18 cellular contexts compared by ENCODE assay signal in the genomic region with DNA sequence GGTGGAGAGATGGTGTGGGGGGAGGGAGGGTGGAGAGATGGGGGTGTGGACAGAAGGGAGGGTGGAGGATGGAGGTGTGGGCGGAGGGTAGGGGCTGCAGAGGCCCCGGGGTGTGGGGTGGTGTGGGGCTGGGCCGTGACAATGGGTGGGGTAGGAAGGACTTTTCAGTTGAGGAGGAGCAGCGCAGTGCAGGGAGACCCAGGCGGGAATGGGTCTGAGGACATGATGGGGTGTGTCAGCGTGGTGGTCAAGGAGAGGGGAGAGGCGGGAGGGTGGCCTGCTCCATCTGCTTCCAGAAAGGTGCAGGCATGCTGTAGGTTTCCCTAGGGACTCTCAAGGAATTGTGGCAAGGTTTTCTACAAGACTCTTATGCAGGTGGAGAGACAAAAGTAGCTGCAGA. TPM values are rescaled to one million over a fixed set of nuclear protein-coding genes. Genes with fewer than 3 reads are reported as not detected.
DNase-seq lines count a peak whose midpoint lies in the region; ATAC-seq and TF ChIP-seq lines count a peak whose summit lies in the region.
"Had no signal": no experiment of that assay in that cellular context is flagged by ENCODE, and none has a peak within 500 bp of the region (broad histone marks: within the 10 kb centered on the region; RNA-seq: fewer than 3 reads in every experiment).

No MANE protein-coding gene starts in this region.

- H3K4me3 Mint-ChIP-seq in CD4-positive, CD25-positive, alpha-beta regulatory T cell: no peak overlapping the region
- H3K4me3 Mint-ChIP-seq: activated CD4-positive, alpha-beta T cell treated with anti-CD3 and anti-CD28 coated beads, Interleukin-2, amount 10 ng/mL, durations not matched to agents 7 days and 5 days had no signal

- POLR2A ChIA-PET in AG04449 (lab: Yijun Ruan, JAX) (no interaction called here), PC-3 (lab: Charles Lee; ENCODE audit: unreplicated experiment) (interaction anchor here (0.5 kb wide), 1 partner anchor 108 kb away, joined by 5 read pairs; no protein-coding TSS in a partner anchor)

- no peaks in the 10 kb centered on the region for H3K79me2 ChIP-seq in PC-3 (ENCODE audit: low read length)
- H3K79me2 ChIP-seq in hepatocyte: peaks cover 35% of the 10 kb centered on the region

- H4K20me1 ChIP-seq in PC-3 (ENCODE audit: low read length) (no peaks in the 10 kb centered on the region), hepatocyte (ENCODE audit: insufficient read depth, poor library complexity, severe bottlenecking) (peaks cover 8% of the 10 kb centered on the region)

- H3K36me3 Mint-ChIP-seq in CD4-positive, CD25-positive, alpha-beta regulatory T cell: peaks cover 15% of the 10 kb centered on the region
- no peaks in the 10 kb centered on the region for H3K36me3 Mint-ChIP-seq in activated naive CD4-positive, alpha-beta T cell treated with anti-CD3 and anti-CD28 coated beads, Interleukin-2, amount 50 U/mL, for 72 hours

- H3K4me1 Mint-ChIP-seq in CD4-positive, CD25-positive, alpha-beta regulatory T cell: peaks cover 11 to 60% (median 23%) of the 10 kb centered on the region in 4 donors

- H3K27ac Mint-ChIP-seq in CD4-positive, CD25-positive, alpha-beta regulatory T cell: peak overlapping the region in 2 of 3 donors; percentile 64 to 73
- H3K27ac Mint-ChIP-seq in activated naive CD4-positive, alpha-beta T cell treated with anti-CD3 and anti-CD28 coated beads, Interleukin-2, amount 50 U/mL, for 72 hours: no peak overlapping the region
- H3K27ac Mint-ChIP-seq: activated CD4-positive, alpha-beta T cell treated with anti-CD3 and anti-CD28 coated beads, Interleukin-2, amount 10 ng/mL, durations not matched to agents 7 days and 5 days had no signal

- CTCF ChIA-PET in AG04449 (lab: Yijun Ruan, JAX): interaction anchor here (0.7 to 7.8 kb wide), 5 partner anchors 8 to 215 kb away, joined by 3 to 309 read pairs (median 3); a partner anchor contains a TSS
- CTCF ChIA-PET in PC-3 (lab: Charles Lee): no interaction called here

- H3K27me3 Mint-ChIP-seq in CD4-positive, CD25-positive, alpha-beta regulatory T cell: no peaks in the 10 kb centered on the region
- H3K27me3 Mint-ChIP-seq: activated CD4-positive, alpha-beta T cell treated with anti-CD3 and anti-CD28 coated beads, Interleukin-2, amount 10 ng/mL, durations not matched to agents 7 days and 5 days had no signal

- H3K27me3 ChIP-seq in CD4-positive, CD25-positive, alpha-beta regulatory T cell (ENCODE audit: control insufficient read depth, insufficient read depth, low read length): no peaks in the 10 kb centered on the region
- H3K27me3 ChIP-seq in PC-3 (ENCODE audit: low read length): no peaks in the 10 kb centered on the region
- no peaks in the 10 kb centered on the region for H3K27me3 ChIP-seq in hepatocyte
- H3K27me3 ChIP-seq: cardiac muscle cell, upper lobe of right lung had no signal

- DNase-seq in AG04449 (ENCODE audit: low read depth, low spot score) (no peak), PC-3 (no peak), hepatocyte (ENCODE audit: low spot score) (no peak), COLO829 (ENCODE audit: low spot score) (no peak), SIG-M5 (lab: John Stamatoyannopoulos, UW) (no peak)
- no peak for DNase-seq in CD4-positive, CD25-positive, alpha-beta regulatory T cell
- no peak for DNase-seq in activated naive CD4-positive, alpha-beta T cell treated with anti-CD3 and anti-CD28 coated beads, Interleukin-2, amount 50 U/mL, for 72 hours (ENCODE audit: low spot score in 2 of 2)
- DNase-seq: activated CD4-positive, alpha-beta T cell treated with anti-CD3 and anti-CD28 coated beads, Interleukin-2, amount 10 ng/mL, durations not matched to agents 7 days and 5 days; amniotic stem cell; erythroblast; hypothalamus; Karpas-422; nucleus accumbens; retina; stimulated activated CD4-positive, alpha-beta T cell treated with anti-CD3 and anti-CD28 coated beads, Interleukin-12 subunit alpha, Interleukin-12 subunit beta, amount 100 ng/mL, for 4 hours; upper lobe of right lung had no signal

- H3K9me2 ChIP-seq in PC-3 (replicated peaks; ENCODE audit: low read length): no peaks in the 10 kb centered on the region
- H3K9me2 ChIP-seq in hepatocyte (replicated peaks; ENCODE audit: insufficient read depth): no peaks in the 10 kb centered on the region

- intact Hi-C loops in PC-3 (cut with micrococcal nuclease): no loop called here

- no peaks in the 10 kb centered on the region for H3K9me3 ChIP-seq in CD4-positive, CD25-positive, alpha-beta regulatory T cell (ENCODE audit: control insufficient read depth in 2 of 2, low read length in 2 of 2)
- H3K9me3 ChIP-seq in PC-3 (ENCODE audit: low read length) (no peaks in the 10 kb centered on the region), hepatocyte (ENCODE audit: low read depth) (no peaks in the 10 kb centered on the region)
- H3K9me3 ChIP-seq: upper lobe of right lung had no signal

- no peaks in the 10 kb centered on the region for H3F3A ChIP-seq in PC-3 (ENCODE audit: low read length, unreplicated experiment)

- H3K4me3 ChIP-seq in AG04449 (ENCODE audit: low read depth, low read length) (peak overlapping the region; percentile 15; the same call in 1 of the 2 replicates), PC-3 (ENCODE audit: low read length) (peak overlapping the region; percentile 25; the same call in 1 of the 2 replicates), hepatocyte (no peak overlapping the region)
- H3K4me3 ChIP-seq in CD4-positive, CD25-positive, alpha-beta regulatory T cell (ENCODE audit: low read depth, low read length): no peak overlapping the region
- H3K4me3 ChIP-seq: cardiac muscle cell, upper lobe of right lung had no signal

- peak overlapping the region; percentile 65; the same call in 1 of the 2 replicates for H3K4me2 ChIP-seq in PC-3 (ENCODE audit: low read length)
- H3K4me2 ChIP-seq in hepatocyte: peak overlapping the region; percentile 60

- H3K9ac ChIP-seq in PC-3 (ENCODE audit: low read length): no peak overlapping the region

- ATAC-seq in CD4-positive, CD25-positive, alpha-beta regulatory T cell (ENCODE audit: low read depth in 2 of 2): no peak
- ATAC-seq in PC-3: no peak
- ATAC-seq in HG02678 (IDR thresholded peaks at IDR 0.05; ENCODE audit: unreplicated experiment): no peak
- no peak for ATAC-seq in activated naive CD4-positive, alpha-beta T cell treated with anti-CD3 and anti-CD28 coated beads, Interleukin-2, amount 50 U/mL, for 72 hours
- ATAC-seq: upper lobe of right lung had no signal

- H3K36me3 ChIP-seq in CD4-positive, CD25-positive, alpha-beta regulatory T cell (ENCODE audit: control insufficient read depth, insufficient read depth, low read length): no peaks in the 10 kb centered on the region
- H3K36me3 ChIP-seq in PC-3 (ENCODE audit: low read depth, low read length) (no peaks in the 10 kb centered on the region), hepatocyte (replicated peaks; ENCODE audit: insufficient read depth, low read depth) (no peaks in the 10 kb centered on the region)
- H3K36me3 ChIP-seq: upper lobe of right lung had no signal

- no peak overlapping the region for H3K27ac ChIP-seq in CD4-positive, CD25-positive, alpha-beta regulatory T cell (ENCODE audit: insufficient read depth, low read length, poor library complexity, severe bottlenecking)
- H3K27ac ChIP-seq in PC-3 (ENCODE audit: low read length): peak overlapping the region; percentile 43; the same call in 1 of the 2 replicates
- peak overlapping the region; percentile 76 for H3K27ac ChIP-seq in hepatocyte
- H3K27ac ChIP-seq: cardiac muscle cell, upper lobe of right lung had no signal

- no peak overlapping the region for H2AFZ ChIP-seq in PC-3 (ENCODE audit: low read length)
- no peak overlapping the region for H2AFZ ChIP-seq in hepatocyte

- TF ChIP-seq CTCF in AG04449 (IDR thresholded peaks at IDR 0.05; ENCODE audit: insufficient read depth, low read length, missing control alignments) (no peak), PC-3 (conservative IDR thresholded peaks at IDR 0.05; ENCODE audit: low read depth, low read length) (no peak), hepatocyte (IDR thresholded peaks at IDR 0.05; ENCODE audit: poor library complexity) (no peak)

- WGBS in hepatocyte (ENCODE audit: low lambda C conversion rate, missing lambda C conversion rate): no CpG with 5 or more reads among the region's 7 CpGs

- no peaks in the 10 kb centered on the region for H3K9me3 Mint-ChIP-seq in CD4-positive, CD25-positive, alpha-beta regulatory T cell
- H3K9me3 Mint-ChIP-seq in activated naive CD4-positive, alpha-beta T cell treated with anti-CD3 and anti-CD28 coated beads, Interleukin-2, amount 50 U/mL, for 72 hours: no peaks in the 10 kb centered on the region
- H3K9me3 Mint-ChIP-seq: activated CD4-positive, alpha-beta T cell treated with anti-CD3 and anti-CD28 coated beads, Interleukin-2, amount 10 ng/mL, durations not matched to agents 7 days and 5 days had no signal

- peaks cover 9% of the 10 kb centered on the region for H3K4me1 ChIP-seq in CD4-positive, CD25-positive, alpha-beta regulatory T cell (ENCODE audit: control insufficient read depth, insufficient read depth, low read length, poor library complexity, severe bottlenecking)
- peaks cover 11% of the 10 kb centered on the region; the same call in 1 of the 2 replicates for H3K4me1 ChIP-seq in PC-3 (ENCODE audit: insufficient read depth, low read length)
- peaks cover 12% of the 10 kb centered on the region for H3K4me1 ChIP-seq in hepatocyte (ENCODE audit: insufficient read depth)

- no TSS peak for BruUV-seq in PC-3 (replicated peaks; lab: Mats Ljungman, UMichigan)

RNA-seq across cellular contexts. Expression of a gene that starts 48.9 kb away (rescaled TPM):
- 27.6 TPM for total RNA-seq in CD4-positive, CD25-positive, alpha-beta regulatory T cell
- polyA plus RNA-seq in CD4-positive, CD25-positive, alpha-beta regulatory T cell: 1 to 10 TPM; 3.7 to 6.7 (median 6.0) TPM
- total RNA-seq in PC-3 (2014; rRNA removed): 10.3 and 13.8 TPM in 2 replicates
- total RNA-seq in hepatocyte: 22.5 and 33.6 TPM in 2 replicates
- 19.6 and 31.9 TPM in 2 replicates for polyA plus RNA-seq in hepatocyte
- 10 to 100 TPM in 1 of 2 donors, 1 to 10 TPM in 1; 5.3 to 15.6 TPM for total RNA-seq in activated naive CD4-positive, alpha-beta T cell treated with anti-CD3 and anti-CD28 coated beads, Interleukin-2, amount 50 U/mL, for 72 hours

Comparison
In these comparisons a context has a peak if more than half of its experiments do, and no peak if none do; other contexts are left out.
1. H3K4me3 ChIP-seq: peak in AG04449 (single experiment) and PC-3 (single experiment); none in CD4-positive, CD25-positive, alpha-beta regulatory T cell (single experiment) and hepatocyte (single experiment).
2. H3K27ac Mint-ChIP-seq: peak in CD4-positive, CD25-positive, alpha-beta regulatory T cell (2 of 3); none in activated naive CD4-positive, alpha-beta T cell treated with anti-CD3 and anti-CD28 coated beads, Interleukin-2, amount 50 U/mL, for 72 hours (0 of 2).